13 cellular contexts compared by ENCODE assay signal in genomic region chr14:68521952-68522509, GRCh38.
DNase-seq lines count a peak whose midpoint lies in the region; ATAC-seq, FAIRE-seq and TF ChIP-seq lines count a peak whose summit lies in the region.
"Had no signal": no experiment of that assay in that cellular context is flagged by ENCODE, and none has a peak within 500 bp of the region (broad histone marks: within the 10 kb centered on the region; RNA-seq: fewer than 3 reads in every experiment).

No MANE protein-coding gene starts in this region.

- H3K4me2 ChIP-seq in K562 (ENCODE audit: insufficient read depth, low read length) = no peak overlapping the region

- TF ChIP-seq RAD21 in K562 (CRISPR knock-in tag; conservative IDR thresholded peaks at IDR 0.05 in 1 of 2, IDR thresholded peaks at IDR 0.05 in 1 of 2) = no peak

- intact Hi-C loops in K562 (cut with micrococcal nuclease) = loop anchor here (5.0 kb wide), 1 partner anchor 295 kb away; no protein-coding TSS in a partner anchor
- intact Hi-C loops in left lung (cut with DNase I) = no loop called here
- intact Hi-C loops in psoas muscle (cut with DNase I) = loop anchor here in 1 of 2 donors (5.0 kb wide), 1 partner anchor 155 kb away; no protein-coding TSS in a partner anchor

- H3K27ac ChIP-seq in AG04450 (ENCODE audit: low read depth, low read length) (no peak overlapping the region), K562 (ENCODE audit: extremely low read depth, low read depth, low read length) (no peak overlapping the region), left lung (peak overlapping the region; percentile 75 to 76), psoas muscle (peak overlapping the region; percentile 31)
- H3K27ac ChIP-seq: colonic mucosa had no signal

- no peaks in the 10 kb centered on the region for H4K20me1 ChIP-seq in K562 (replicated peaks; ENCODE audit: control insufficient read depth, insufficient read depth, low read length)

- no TSS peak for BruUV-seq in K562 (replicated peaks; lab: Mats Ljungman, UMichigan)

- H3K9me3 ChIP-seq in AG04450 (ENCODE audit: control insufficient read depth, insufficient read depth, low read length) (peaks cover 4% of the 10 kb centered on the region; the same call in 1 of the 2 replicates), K562 (replicated peaks; ENCODE audit: control insufficient read depth, insufficient read depth, low read depth, low read length) (no peaks in the 10 kb centered on the region), left lung (no peaks in the 10 kb centered on the region), psoas muscle (no peaks in the 10 kb centered on the region)
- H3K9me3 ChIP-seq: colonic mucosa had no signal

- H3K9ac ChIP-seq in K562 (ENCODE audit: insufficient read depth in 1 of 2, low read depth in 2 of 2, low read length in 2 of 2) = peak overlapping the region in 1 of 2 experiments; percentile 43; a peak in 1 of 4 replicates

- no peak for DNase-seq in AG04450 (ENCODE audit: low read depth, low spot score)
- no peak for DNase-seq in K562 (ENCODE audit: extremely low read depth in 1 of 4, low spot score in 3 of 4)
- DNase-seq in left lung = no peak
- no peak for DNase-seq in psoas muscle
- DNase-seq in NCI-H146 treated with DMSO at 0.1 percent for 48 hours (lab: John Stamatoyannopoulos, UW; ENCODE audit: unreplicated experiment) = no peak
- no peak for DNase-seq in GM19240 (ENCODE audit: insufficient read length, low spot score)
- DNase-seq in NCI-H146 (lab: John Stamatoyannopoulos, UW) = no peak
- DNase-seq: colonic mucosa, glutamatergic neuron, midbrain, T-helper 9 cell had no signal

- H3K27me3 ChIP-seq in AG04450 (ENCODE audit: control insufficient read depth, insufficient read depth, low read length) (no peaks in the 10 kb centered on the region), K562 (ENCODE audit: control insufficient read depth in 2 of 2, insufficient read depth in 2 of 2, low read length in 2 of 2) (no peaks in the 10 kb centered on the region), left lung (no peaks in the 10 kb centered on the region), psoas muscle (ENCODE audit: insufficient read depth in 3 of 3, low read length in 2 of 3) (no peaks in the 10 kb centered on the region)
- H3K27me3 ChIP-seq: colonic mucosa had no signal

- no peaks in the 10 kb centered on the region for H3K79me2 ChIP-seq in K562 (ENCODE audit: control insufficient read depth, insufficient read depth, low read length)

- no peaks in the 10 kb centered on the region for H3K36me3 ChIP-seq in K562 (ENCODE audit: control insufficient read depth, insufficient read depth, low read length)
- no peaks in the 10 kb centered on the region for H3K36me3 ChIP-seq in left lung
- H3K36me3 ChIP-seq in psoas muscle (ENCODE audit: insufficient read depth in 1 of 2, low read depth in 1 of 2) = no peaks in the 10 kb centered on the region
- H3K36me3 ChIP-seq: colonic mucosa had no signal

- in situ Hi-C loops in K562 (cut with MboI) = no loop called here

- POLR2A ChIA-PET in AG04450 (lab: Yijun Ruan, JAX) (interaction anchor here (0.6 to 1.1 kb wide), 3 partner anchors 21 to 271 kb away, joined by 3 to 7 read pairs (median 4); partner anchors contain the start of gene ZFP36L1), K562 (lab: Yijun Ruan, JAX) (interaction anchor here (0.7 to 1.0 kb wide), 2 partner anchors 12 to 111 kb away, joined by 3 read pairs; no protein-coding TSS in a partner anchor)

- H3K4me3 ChIP-seq in AG04450 (ENCODE audit: low read depth, low read length) (no peak overlapping the region), K562 (no peak overlapping the region), left lung (no peak overlapping the region), psoas muscle (no peak overlapping the region)
- H3K4me3 ChIP-seq: colonic mucosa had no signal

- H2AFZ ChIP-seq in K562 (ENCODE audit: low read depth, low read length) = 0 out of 2 replicates have a peak overlapping the region, but pooled peaks have one; percentile 16

- CTCF ChIA-PET in AG04450 (lab: Charles Lee) (interaction anchor here (0.9 kb wide), 1 partner anchor 322 kb away, joined by 3 read pairs; no protein-coding TSS in a partner anchor), K562 (lab: Yijun Ruan, JAX; ENCODE audit: low intra/inter-chr PET ratio) (no interaction called here)

- TF ChIP-seq CTCF in AG04450 (IDR thresholded peaks at IDR 0.05; ENCODE audit: low read depth, low read length) = 0 out of 2 replicates have a peak, but pooled peaks have one; percentile 12
- no peak for TF ChIP-seq CTCF in K562 (IDR thresholded peaks at IDR 0.05 in 2 of 3, conservative IDR thresholded peaks at IDR 0.05 in 1 of 3; ENCODE audit: insufficient read depth in 2 of 3, low read depth in 1 of 3, low read length in 3 of 3)
- no peak for TF ChIP-seq CTCF in left lung (IDR thresholded peaks at IDR 0.05)
- TF ChIP-seq CTCF in psoas muscle (IDR thresholded peaks at IDR 0.05) = no peak

- TF ChIP-seq POLR2A in K562 (conservative IDR thresholded peaks at IDR 0.05) = no peak

- TF ChIP-seq EP300 in K562 (IDR thresholded peaks at IDR 0.05; ENCODE audit: low read length) = no peak

- ATAC-seq in K562 (no peak), left lung (no peak), psoas muscle (no peak), HG03521 (IDR thresholded peaks at IDR 0.05; ENCODE audit: unreplicated experiment) (no peak)
- ATAC-seq: stimulated activated effector memory CD8-positive, alpha-beta T cell treated with anti-CD3 and anti-CD28 coated beads, Interleukin-12 subunit alpha, Interleukin-12 subunit beta, amount 100 ng/mL, for 72 hours had no signal

- WGBS in K562 (ENCODE audit: insufficient coverage, low coverage, missing lambda C conversion rate) = 15% methylated on average over 8 of the region's 8 CpGs
- 54 to 61% (median 55%) methylated on average over 8 of the region's 8 CpGs for WGBS in psoas muscle, 3 donors

- H3K4me1 ChIP-seq in K562 (replicated peaks in 1 of 2; ENCODE audit: control insufficient read depth in 2 of 2, insufficient read depth in 2 of 2, low read length in 2 of 2) (no peaks in the 10 kb centered on the region), left lung (peaks cover 29 to 46% of the 10 kb centered on the region in 2 donors), psoas muscle (peaks cover 25% of the 10 kb centered on the region)

- no peak for FAIRE-seq in K562 (lab: Jason Lieb, UNC)

- no peaks in the 10 kb centered on the region for H3K9me1 ChIP-seq in K562 (ENCODE audit: control insufficient read depth, insufficient read depth, low read length)

TF ChIP-seq in K562, 482 proteins besides CTCF, POLR2A, EP300 and RAD21:
- TF ChIP-seq ZNF668 (CRISPR knock-in tag; IDR thresholded peaks at IDR 0.05) = no peak
- TF ChIP-seq MLLT1 (IDR thresholded peaks at IDR 0.05) = no peak
- TF ChIP-seq SREBF1 (IDR thresholded peaks at IDR 0.05; ENCODE audit: borderline replicate concordance, low read depth, low read length) = no peak
- no peak for TF ChIP-seq ETV5 (CRISPR knock-in tag; IDR thresholded peaks at IDR 0.05; ENCODE audit: low read depth)
- no peak for TF ChIP-seq TAF15 (IDR thresholded peaks at IDR 0.05; ENCODE audit: low read depth, low read length)
- TF ChIP-seq, protein P1, sequence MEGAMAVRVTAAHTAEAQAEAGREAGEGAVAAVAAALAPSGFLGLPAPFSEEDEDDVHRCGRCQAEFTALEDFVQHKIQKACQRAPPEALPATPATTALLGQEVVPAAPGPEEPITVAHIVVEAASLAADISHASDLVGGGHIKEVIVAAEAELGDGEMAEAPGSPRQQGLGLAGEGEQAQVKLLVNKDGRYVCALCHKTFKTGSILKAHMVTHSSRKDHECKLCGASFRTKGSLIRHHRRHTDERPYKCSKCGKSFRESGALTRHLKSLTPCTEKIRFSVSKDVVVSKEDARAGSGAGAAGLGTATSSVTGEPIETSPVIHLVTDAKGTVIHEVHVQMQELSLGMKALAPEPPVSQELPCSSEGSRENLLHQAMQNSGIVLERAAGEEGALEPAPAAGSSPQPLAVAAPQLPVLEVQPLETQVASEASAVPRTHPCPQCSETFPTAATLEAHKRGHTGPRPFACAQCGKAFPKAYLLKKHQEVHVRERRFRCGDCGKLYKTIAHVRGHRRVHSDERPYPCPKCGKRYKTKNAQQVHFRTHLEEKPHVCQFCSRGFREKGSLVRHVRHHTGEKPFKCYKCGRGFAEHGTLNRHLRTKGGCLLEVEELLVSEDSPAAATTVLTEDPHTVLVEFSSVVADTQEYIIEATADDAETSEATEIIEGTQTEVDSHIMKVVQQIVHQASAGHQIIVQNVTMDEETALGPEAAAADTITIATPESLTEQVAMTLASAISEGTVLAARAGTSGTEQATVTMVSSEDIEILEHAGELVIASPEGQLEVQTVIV (CRISPR knock-in tag; IDR thresholded peaks at IDR 0.05; ENCODE audit: borderline replicate concordance) = no peak
- no peak for TF ChIP-seq NFIC (IDR thresholded peaks at IDR 0.05)
- no peak for TF ChIP-seq SOX6 (IDR thresholded peaks at IDR 0.05)
- TF ChIP-seq CXXC5 (CRISPR knock-in tag; IDR thresholded peaks at IDR 0.05) = no peak
- no peak for TF ChIP-seq ZNF174 (CRISPR knock-in tag; IDR thresholded peaks at IDR 0.05)
- no peak for TF ChIP-seq MCM2 (IDR thresholded peaks at IDR 0.05; ENCODE audit: low read depth)
- TF ChIP-seq HBP1 (CRISPR knock-in tag; IDR thresholded peaks at IDR 0.05) = no peak
- TF ChIP-seq HNRNPK (IDR thresholded peaks at IDR 0.05; ENCODE audit: low read depth, low read length, poor library complexity, severe bottlenecking) = no peak
- TF ChIP-seq ARID1B (IDR thresholded peaks at IDR 0.05) = no peak

Comparison
In these comparisons a context has a peak if more than half of its experiments do, and no peak if none do; other contexts are left out.
1. H3K27ac ChIP-seq: peak in left lung (2 of 2) and psoas muscle (single experiment); none in AG04450 (single experiment) and K562 (single experiment).